In the genomic region with DNA sequence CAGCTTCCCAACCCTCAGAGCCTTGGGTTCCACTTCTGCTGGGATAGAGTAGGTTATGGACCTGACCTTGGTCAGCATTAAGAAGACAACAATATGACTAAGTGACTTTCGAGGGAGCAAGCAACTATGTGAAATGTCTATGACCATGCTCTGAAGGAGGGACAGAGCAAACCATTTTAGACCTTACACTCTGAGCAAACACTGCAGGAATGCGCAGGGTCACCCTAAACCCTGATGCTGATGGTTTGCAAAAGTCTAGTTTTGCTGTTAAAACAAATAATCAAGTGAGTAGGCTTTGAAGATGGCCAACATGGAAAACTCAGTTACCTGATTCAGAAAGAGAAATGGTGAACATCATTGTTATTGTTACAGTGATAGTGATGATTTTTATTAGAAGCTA, we compare ENCODE assay signal across 21 cellular contexts. TPM values are rescaled to one million over a fixed set of nuclear protein-coding genes. Genes with fewer than 3 reads are reported as not detected.
DNase-seq lines count a peak whose midpoint lies in the region; ATAC-seq, FAIRE-seq and TF ChIP-seq lines count a peak whose summit lies in the region.
"Had no signal": no experiment of that assay in that cellular context is flagged by ENCODE, and none has a peak within 500 bp of the region (broad histone marks: within the 10 kb centered on the region; RNA-seq: fewer than 3 reads in every experiment).

No MANE protein-coding gene starts in this region.

- DNase-seq in AG08396 (ENCODE audit: low spot score) (peak; percentile 40), EL (peak; percentile 56), K562 (ENCODE audit: extremely low read depth in 1 of 4, low spot score in 3 of 4) (no peak), trophoblast cell (no peak), omental fat pad (ENCODE audit: low spot score) (no peak), natural killer cell (no peak)
- DNase-seq in activated CD4-positive, alpha-beta T cell treated with anti-CD3 and anti-CD28 coated beads, Interleukin-2, amount 50 U/mL, for 4 hours: no peak
- DNase-seq: CD4-positive, alpha-beta memory T cell; DND-41; Kasumi-1; NCI-H1694; NCI-H2081; NCI-H2171 treated with DMSO at 0.1 percent for 48 hours; NCI-H446; NCI-H526; Peyer's patch had no signal

- H3K79me1 ChIP-seq in trophoblast cell (ENCODE audit: low read length): no peaks in the 10 kb centered on the region

- H3K4ac ChIP-seq in trophoblast cell (ENCODE audit: low read depth, low read length): no peak overlapping the region

- no peaks in the 10 kb centered on the region for H3K9me3 Mint-ChIP-seq in natural killer cell
- H3K9me3 Mint-ChIP-seq: CD4-positive, alpha-beta memory T cell; GM23338 had no signal

- TF ChIP-seq EP300 in K562 (IDR thresholded peaks at IDR 0.05; ENCODE audit: low read length): no peak

- H3K14ac ChIP-seq in trophoblast cell (ENCODE audit: low read length): no peak overlapping the region

- H3K18ac ChIP-seq in trophoblast cell (ENCODE audit: low read length): peak overlapping the region; percentile 21

- no TSS peak for BruUV-seq in K562 (replicated peaks; lab: Mats Ljungman, UMichigan)

- no peak overlapping the region for H2BK12ac ChIP-seq in trophoblast cell (ENCODE audit: low read length)

- H4K12ac ChIP-seq in trophoblast cell (ENCODE audit: low read depth, low read length): no peak overlapping the region

- peaks cover 7 to 21% of the 10 kb centered on the region in 2 donors for H3K4me1 Mint-ChIP-seq in natural killer cell
- H3K4me1 Mint-ChIP-seq: GM23338 had no signal

- H3K27ac ChIP-seq in K562 (ENCODE audit: extremely low read depth, low read depth, low read length) (no peak overlapping the region), trophoblast cell (ENCODE audit: low read depth, low read length) (no peak overlapping the region)
- H3K27ac ChIP-seq: BLaER1, Peyer's patch had no signal

- no peak overlapping the region for H2BK5ac ChIP-seq in trophoblast cell (ENCODE audit: low read depth, low read length, poor library complexity)

- no peaks in the 10 kb centered on the region for H3K9me1 ChIP-seq in K562 (ENCODE audit: control insufficient read depth, insufficient read depth, low read length)

- no peak overlapping the region for H4K8ac ChIP-seq in trophoblast cell (ENCODE audit: low read depth, low read length)

- no peak overlapping the region for H3K4me3 ChIP-seq in K562
- no peak overlapping the region for H3K4me3 ChIP-seq in trophoblast cell (ENCODE audit: low read depth, low read length)
- H3K4me3 ChIP-seq: BLaER1, GM23338, Peyer's patch had no signal

- no peak for FAIRE-seq in K562 (lab: Jason Lieb, UNC)
- FAIRE-seq: G401.6, GM12892 had no signal

- WGBS in K562 (ENCODE audit: insufficient coverage, low coverage, missing lambda C conversion rate): 97% methylated on average over 2 of the region's 2 CpGs
- no CpG with 5 or more reads among the region's 2 CpGs for WGBS in trophoblast cell (ENCODE audit: extremely low coverage, insufficient coverage, insufficient read length)

- POLR2A ChIA-PET in K562 (lab: Yijun Ruan, JAX): interaction anchor here (0.6 to 9.6 kb wide), 6 partner anchors 7 to 280 kb away, joined by 3 to 125 read pairs (median 4); a partner anchor contains a TSS

- H3K27me3 ChIP-seq in K562 (ENCODE audit: control insufficient read depth in 2 of 2, insufficient read depth in 2 of 2, low read length in 2 of 2): no peaks in the 10 kb centered on the region
- H3K27me3 ChIP-seq in trophoblast cell (ENCODE audit: insufficient read depth, low read length): no peaks in the 10 kb centered on the region
- H3K27me3 ChIP-seq: BLaER1, Peyer's patch had no signal

- peaks cover 0 to 6% of the 10 kb centered on the region in 2 experiments; a peak in 2 of 5 replicates for H3K4me1 ChIP-seq in K562 (replicated peaks in 1 of 2; ENCODE audit: control insufficient read depth in 2 of 2, insufficient read depth in 2 of 2, low read length in 2 of 2)
- H3K4me1 ChIP-seq in trophoblast cell (ENCODE audit: control insufficient read depth in 1 of 2, insufficient read depth in 2 of 2, low read length in 2 of 2): no peaks in the 10 kb centered on the region
- H3K4me1 ChIP-seq: Peyer's patch had no signal

- no peak overlapping the region for H2AFZ ChIP-seq in K562 (ENCODE audit: low read depth, low read length)
- H2AFZ ChIP-seq in trophoblast cell (ENCODE audit: insufficient read depth, low read length, poor library complexity): no peak overlapping the region
- H2AFZ ChIP-seq: GM23338 had no signal

- peaks cover 23% of the 10 kb centered on the region for H3K36me3 Mint-ChIP-seq in natural killer cell

- ATAC-seq in K562 (peak; percentile 14), omental fat pad (ENCODE audit: low FRiP score) (no peak), natural killer cell (no peak)
- ATAC-seq: GM23338, HCT116 had no signal

- intact Hi-C loops in K562 (cut with micrococcal nuclease): no loop called here
- intact Hi-C loops in natural killer cell (cut with micrococcal nuclease): no loop called here

- H3K9ac ChIP-seq in K562 (ENCODE audit: insufficient read depth in 1 of 2, low read depth in 2 of 2, low read length in 2 of 2): no peak overlapping the region
- H3K9ac ChIP-seq in trophoblast cell (ENCODE audit: low read length): no peak overlapping the region
- H3K9ac ChIP-seq: BLaER1 had no signal

- peaks cover 76% of the 10 kb centered on the region for H3K36me3 ChIP-seq in K562 (ENCODE audit: control insufficient read depth, insufficient read depth, low read length)
- peaks cover 27 to 35% of the 10 kb centered on the region in 2 experiments for H3K36me3 ChIP-seq in trophoblast cell (ENCODE audit: control insufficient read depth in 1 of 2, insufficient read depth in 2 of 2, low read length in 2 of 2)

- H3K9me3 ChIP-seq in K562 (replicated peaks; ENCODE audit: control insufficient read depth, insufficient read depth, low read depth, low read length) (no peaks in the 10 kb centered on the region), trophoblast cell (ENCODE audit: insufficient read depth, low read depth, low read length) (no peaks in the 10 kb centered on the region)
- H3K9me3 ChIP-seq: BLaER1, Peyer's patch had no signal

- H2BK120ac ChIP-seq in trophoblast cell (ENCODE audit: insufficient read depth, low read length, poor library complexity): no peak overlapping the region

- no peak overlapping the region for H4K91ac ChIP-seq in trophoblast cell (ENCODE audit: low read depth, low read length)

- no peak for TF ChIP-seq CTCF in K562 (IDR thresholded peaks at IDR 0.05 in 2 of 3, conservative IDR thresholded peaks at IDR 0.05 in 1 of 3; ENCODE audit: insufficient read depth in 2 of 3, low read depth in 1 of 3, low read length in 3 of 3)
- TF ChIP-seq CTCF in omental fat pad (IDR thresholded peaks at IDR 0.05): no peak
- no peak for TF ChIP-seq CTCF in natural killer cell (IDR thresholded peaks at IDR 0.05)

- CTCF ChIA-PET in K562 (lab: Yijun Ruan, JAX; ENCODE audit: low intra/inter-chr PET ratio): no interaction called here

- no peaks in the 10 kb centered on the region for H4K20me1 ChIP-seq in K562 (replicated peaks; ENCODE audit: control insufficient read depth, insufficient read depth, low read length)

- no peak for TF ChIP-seq RAD21 in K562 (CRISPR knock-in tag; conservative IDR thresholded peaks at IDR 0.05 in 1 of 2, IDR thresholded peaks at IDR 0.05 in 1 of 2)

- H3K27me3 Mint-ChIP-seq in natural killer cell (ENCODE audit: low read depth in 2 of 2): no peaks in the 10 kb centered on the region
- H3K27me3 Mint-ChIP-seq: CD4-positive, alpha-beta memory T cell had no signal

- H3K79me2 ChIP-seq in K562 (ENCODE audit: control insufficient read depth, insufficient read depth, low read length): peaks cover 45% of the 10 kb centered on the region
- no peaks in the 10 kb centered on the region for H3K79me2 ChIP-seq in trophoblast cell (ENCODE audit: control insufficient read depth, insufficient read depth, low read length, poor library complexity)

- no peak overlapping the region for H3K4me2 ChIP-seq in K562 (ENCODE audit: insufficient read depth, low read length)
- no peak overlapping the region for H3K4me2 ChIP-seq in trophoblast cell (ENCODE audit: low read length)
- H3K4me2 ChIP-seq: BLaER1, GM23338 had no signal

- in situ Hi-C loops in K562 (cut with MboI): no loop called here

- no peak overlapping the region for H3K23ac ChIP-seq in trophoblast cell (ENCODE audit: low read length)

- TF ChIP-seq POLR2A in K562 (conservative IDR thresholded peaks at IDR 0.05): no peak

- no peak overlapping the region for H2AK5ac ChIP-seq in trophoblast cell (ENCODE audit: low read length)

- H3K27ac Mint-ChIP-seq in natural killer cell: no peak overlapping the region
- H3K27ac Mint-ChIP-seq: GM23338 had no signal

- H3K4me3 Mint-ChIP-seq in natural killer cell: no peak overlapping the region
- H3K4me3 Mint-ChIP-seq: CD4-positive, alpha-beta memory T cell; GM23338 had no signal

RNA-seq across cellular contexts. Expression of a gene that starts 8.7 kb away (rescaled TPM):
- total RNA-seq in K562 (2011; cell fraction: chromatin; rRNA removed; ENCODE audit: low replicate concordance): 46.3 and 139 TPM in 2 replicates
- total RNA-seq in K562 (2011; cell fraction: nucleolus; rRNA removed): 22.3 and 27.9 TPM in 2 replicates
- total RNA-seq in K562 (2011; cell fraction: nucleoplasm; rRNA removed): 46.5 and 73.4 TPM in 2 replicates
- total RNA-seq in K562 (2014; rRNA removed): 25.3 and 27.7 TPM in 2 replicates
- total RNA-seq in K562 (2014; rRNA removed; fragmentation: Illumina TruSeq; extraction: Trizol): 41.1 and 50.2 TPM in 2 replicates
- total RNA-seq in K562 (2015; rRNA removed; fragmentation: Illumina TruSeq; extraction: Trizol): 32.5 and 36.5 TPM in 2 replicates
- 34.1 and 36.0 TPM in 2 replicates for total RNA-seq in K562 (2021)
- polyA plus RNA-seq in K562 (2011; rRNA removed): 28.9 and 32.0 TPM in 2 replicates
- 15.4 and 21.2 TPM in 2 replicates for polyA plus RNA-seq in K562 (2011; cell fraction: cytosol; rRNA removed)
- 40.8 and 51.1 TPM in 2 replicates for polyA plus RNA-seq in K562 (2011; cell fraction: nucleus; rRNA removed)
- polyA plus RNA-seq in K562 (2012): 21.2 and 36.6 TPM in 2 replicates
- polyA plus RNA-seq in K562 (2014; fragmentation: Illumina TruSeq; extraction: Trizol): 41.3 and 50.9 TPM in 2 replicates
- 10 to 100 TPM; 14.8 to 20.7 TPM for polyA plus RNA-seq in K562 (2014; fragmentation: Nextera tagmentation; extraction: Ambion mirVana)
- 34.8 and 37.9 TPM in 2 replicates for polyA plus RNA-seq in K562 (2014; rRNA removed)
- polyA minus RNA-seq in K562 (2011; rRNA and poly(A)+ RNA removed): 27.6 and 29.6 TPM in 2 replicates
- 13.9 and 15.6 TPM in 2 replicates for polyA minus RNA-seq in K562 (2011; cell fraction: cytosol; rRNA and poly(A)+ RNA removed)
- 15.1 and 30.9 TPM in 2 replicates for polyA minus RNA-seq in K562 (2011; cell fraction: nucleus; rRNA and poly(A)+ RNA removed)
- 63.0 and 64.9 TPM in 2 replicates for polyA plus RNA-seq in trophoblast cell (2013)
- total RNA-seq in omental fat pad: 10 to 100 TPM; 15.4 to 38.5 (median 22.9) TPM
- 10 to 100 TPM; 57.7 to 71.6 (median 66.6) TPM for total RNA-seq in natural killer cell

RNA-seq across cellular contexts. Expression of a gene that starts 34.7 kb away (rescaled TPM):
- 98.7 and 318 TPM in 2 replicates for total RNA-seq in K562 (2011; cell fraction: chromatin; rRNA removed; ENCODE audit: low replicate concordance)
- 46.5 and 58.4 TPM in 2 replicates for total RNA-seq in K562 (2011; cell fraction: nucleolus; rRNA removed)
- total RNA-seq in K562 (2011; cell fraction: nucleoplasm; rRNA removed): 128 and 216 TPM in 2 replicates
- total RNA-seq in K562 (2014; rRNA removed): 65.9 and 83.6 TPM in 2 replicates
- 112 and 125 TPM in 2 replicates for total RNA-seq in K562 (2014; rRNA removed; fragmentation: Illumina TruSeq; extraction: Trizol)
- total RNA-seq in K562 (2015; rRNA removed; fragmentation: Illumina TruSeq; extraction: Trizol): 109 and 120 TPM in 2 replicates
- 55.5 and 56.9 TPM in 2 replicates for total RNA-seq in K562 (2021)
- 66.6 and 70.1 TPM in 2 replicates for polyA plus RNA-seq in K562 (2011; rRNA removed)
- 4.7 and 14.5 TPM in 2 replicates for polyA plus RNA-seq in K562 (2011; cell fraction: cytosol; rRNA removed)
- polyA plus RNA-seq in K562 (2011; cell fraction: nucleus; rRNA removed): 82.9 and 129 TPM in 2 replicates
- 44.7 and 51.8 TPM in 2 replicates for polyA plus RNA-seq in K562 (2012)
- 87.5 and 123 TPM in 2 replicates for polyA plus RNA-seq in K562 (2014; fragmentation: Illumina TruSeq; extraction: Trizol)
- 10 to 100 TPM; 52.6 to 72.3 TPM for polyA plus RNA-seq in K562 (2014; fragmentation: Nextera tagmentation; extraction: Ambion mirVana)
- 65.0 and 80.3 TPM in 2 replicates for polyA plus RNA-seq in K562 (2014; rRNA removed)
- 55.6 and 64.7 TPM in 2 replicates for polyA minus RNA-seq in K562 (2011; rRNA and poly(A)+ RNA removed)
- polyA minus RNA-seq in K562 (2011; cell fraction: cytosol; rRNA and poly(A)+ RNA removed): 13.8 and 20.4 TPM in 2 replicates
- polyA minus RNA-seq in K562 (2011; cell fraction: nucleus; rRNA and poly(A)+ RNA removed): 44.2 and 98.2 TPM in 2 replicates
- 90.0 and 93.1 TPM in 2 replicates for polyA plus RNA-seq in trophoblast cell (2013)
- total RNA-seq in omental fat pad: 100 to 1,000 TPM in 2 of 4 donors, 10 to 100 TPM in 2; 59.4 to 126 (median 100.0) TPM
- 100 to 1,000 TPM; 252 to 310 (median 266) TPM for total RNA-seq in natural killer cell

RNA-seq across cellular contexts. Expression of a gene that starts 35.1 kb away (rescaled TPM):
- 430 and 898 TPM in 2 replicates for total RNA-seq in K562 (2011; cell fraction: chromatin; rRNA removed; ENCODE audit: low replicate concordance)
- 165 and 228 TPM in 2 replicates for total RNA-seq in K562 (2011; cell fraction: nucleolus; rRNA removed)
- total RNA-seq in K562 (2011; cell fraction: nucleoplasm; rRNA removed): 371 and 438 TPM in 2 replicates
- total RNA-seq in K562 (2014; rRNA removed) (62.7 and 69.9 TPM in 2 replicates), K562 (2014; rRNA removed; fragmentation: Illumina TruSeq; extraction: Trizol) (134 and 135 TPM in 2 replicates), K562 (2015; rRNA removed; fragmentation: Illumina TruSeq; extraction: Trizol) (110 and 120 TPM in 2 replicates), K562 (2021) (82.3 and 83.1 TPM in 2 replicates), omental fat pad (10 to 100 TPM in 3 of 4 donors, 1 to 10 TPM in 1; 7.4 to 24.4 (median 11.9) TPM), natural killer cell (10 to 100 TPM; 31.3 to 33.8 (median 33.2) TPM)
- polyA plus RNA-seq in K562 (2011; rRNA removed) (130 and 146 TPM in 2 replicates), K562 (2014; fragmentation: Illumina TruSeq; extraction: Trizol) (74.1 and 99.6 TPM in 2 replicates), K562 (2014; fragmentation: Nextera tagmentation; extraction: Ambion mirVana) (10 to 100 TPM; 38.9 to 57.8 TPM), K562 (2014; rRNA removed) (102 and 103 TPM in 2 replicates)
- 26.7 and 41.9 TPM in 2 replicates for polyA plus RNA-seq in K562 (2011; cell fraction: cytosol; rRNA removed)
- polyA plus RNA-seq in K562 (2011; cell fraction: nucleus; rRNA removed): 353 and 375 TPM in 2 replicates
- 55.8 and 85.6 TPM in 2 replicates for polyA plus RNA-seq in K562 (2012)
- polyA minus RNA-seq in K562 (2011; rRNA and poly(A)+ RNA removed): 198 and 218 TPM in 2 replicates
- polyA minus RNA-seq in K562 (2011; cell fraction: cytosol; rRNA and poly(A)+ RNA removed): 42.0 and 54.2 TPM in 2 replicates
- polyA minus RNA-seq in K562 (2011; cell fraction: nucleus; rRNA and poly(A)+ RNA removed): 158 and 332 TPM in 2 replicates
- polyA plus RNA-seq in trophoblast cell (2013): 48.3 and 49.9 TPM in 2 replicates

Comparison
In these comparisons a context has a peak if more than half of its experiments do, and no peak if none do; other contexts are left out.
1. DNase-seq: peak in AG08396 (single experiment) and EL (single experiment); none in K562 (0 of 4), trophoblast cell (0 of 2), omental fat pad (single experiment), activated CD4-positive, alpha-beta T cell treated with anti-CD3 and anti-CD28 coated beads, Interleukin-2, amount 50 U/mL, for 4 hours (0 of 2) and natural killer cell (single experiment).